29 cellular contexts compared by ENCODE assay signal in the genomic region with DNA sequence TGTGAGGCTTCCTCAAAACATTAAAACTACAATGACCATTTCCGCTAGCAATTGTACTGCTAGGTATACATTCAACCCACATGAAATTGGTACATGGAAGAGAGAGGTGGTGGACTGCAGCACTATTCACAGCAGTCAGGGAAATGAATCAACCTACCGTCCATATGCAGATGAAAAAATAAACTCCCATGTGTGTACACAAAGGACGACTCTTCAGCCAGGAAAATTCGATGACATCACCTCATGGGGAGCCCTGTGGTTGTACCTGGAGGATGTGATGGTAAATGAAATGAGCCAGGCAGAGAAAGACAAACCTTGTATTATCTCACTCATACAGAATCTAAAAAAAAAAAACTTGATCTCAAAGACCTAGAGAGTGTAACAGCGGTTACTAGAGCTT. TPM values are rescaled to one million over a fixed set of nuclear protein-coding genes. Genes with fewer than 3 reads are reported as not detected.
A peak's percentile ranks its signal among the peaks of the same experiment; 100 is the strongest.
DNase-seq lines count a peak whose midpoint lies in the region; ATAC-seq and TF ChIP-seq lines count a peak whose summit lies in the region.
"Had no signal": no experiment of that assay in that cellular context is flagged by ENCODE, and none has a peak within 500 bp of the region (broad histone marks: within the 10 kb centered on the region; RNA-seq: fewer than 3 reads in every experiment).

No MANE protein-coding gene starts in this region.

- no peak overlapping the region for H3K4me3 ChIP-seq in PC-3 (ENCODE audit: low read length)
- no peak overlapping the region for H3K4me3 ChIP-seq in tibial artery
- H3K4me3 ChIP-seq: K562, PC-9 had no signal

- TF ChIP-seq CTCF in PC-3 (conservative IDR thresholded peaks at IDR 0.05; ENCODE audit: low read depth, low read length) (no peak), tibial artery (IDR thresholded peaks at IDR 0.05) (no peak)

- H3K9me3 ChIP-seq in PC-3 (ENCODE audit: low read length) = no peaks in the 10 kb centered on the region
- no peaks in the 10 kb centered on the region for H3K9me3 ChIP-seq in tibial artery
- H3K9me3 ChIP-seq: BE2C had no signal

- no peaks in the 10 kb centered on the region for H3K79me2 ChIP-seq in PC-3 (ENCODE audit: low read length)

- H3K27me3 ChIP-seq in PC-3 (ENCODE audit: low read length) (no peaks in the 10 kb centered on the region), tibial artery (no peaks in the 10 kb centered on the region)
- H3K27me3 ChIP-seq: BE2C had no signal

- H3K36me3 ChIP-seq in PC-3 (ENCODE audit: low read depth, low read length) (no peaks in the 10 kb centered on the region), tibial artery (peaks cover 0 to 10% (median 5%) of the 10 kb centered on the region in 3 donors)

- H3K9ac ChIP-seq in PC-3 (ENCODE audit: low read length) = no peak overlapping the region

- CTCF ChIA-PET in PC-3 (lab: Charles Lee) = no interaction called here

- H3F3A ChIP-seq in PC-3 (ENCODE audit: low read length, unreplicated experiment) = no peaks in the 10 kb centered on the region

- no peaks in the 10 kb centered on the region for H4K20me1 ChIP-seq in PC-3 (ENCODE audit: low read length)

- ATAC-seq in PC-3 (peak; percentile 73), GM21360 (IDR thresholded peaks at IDR 0.05; ENCODE audit: unreplicated experiment) (no peak)
- ATAC-seq: K562, natural killer cell, Right ventricle myocardium inferior had no signal

- intact Hi-C loops in PC-3 (cut with micrococcal nuclease) = no loop called here
- intact Hi-C loops in tibial artery (cut with DNase I; ENCODE audit: low total_unique reads) = no loop called here

- BruUV-seq in PC-3 (replicated peaks; lab: Mats Ljungman, UMichigan) = no TSS peak

- peak; percentile 7 for DNase-seq in NCI-H2196 (lab: John Stamatoyannopoulos, UW; ENCODE audit: unreplicated experiment)
- DNase-seq in NCI-H2196 treated with DMSO at 0.1 percent for 48 hours (lab: John Stamatoyannopoulos, UW; ENCODE audit: unreplicated experiment) = no peak
- DNase-seq in ELR (ENCODE audit: low read depth) = peak; percentile 16
- peak; percentile 45 for DNase-seq in PC-3
- peak; percentile 1 for DNase-seq in glomerular visceral epithelial cell (ENCODE audit: extremely low spot score)
- DNase-seq in tibial artery = no peak
- no peak for DNase-seq in medulla oblongata (ENCODE audit: extremely low spot score)
- DNase-seq: activated CD4-positive, alpha-beta T cell treated with anti-CD3 and anti-CD28 coated beads for 4 hours; activated effector memory CD4-positive, alpha-beta T cell treated with anti-CD3 and anti-CD28 coated beads, Interleukin-2, amount 50 U/mL, for 16 hours; activated naive CD8-positive, alpha-beta T cell treated with anti-CD3 and anti-CD28 coated beads, Interleukin-2, amount 10 ng/mL, durations not matched to agents 7 days and 5 days; activated T-cell treated with anti-CD3 and anti-CD28 coated beads, Interleukin-2, amount 50 U/mL, for 1 hour; BE2C; CD8-positive, alpha-beta memory T cell; cerebellar nuclear complex; GF-D8; natural killer cell; NCI-H446; NK-92 treated with Interleukin-12 subunit alpha and Interleukin-12 subunit beta, amount 100 ng/mL, for 24 hours; PC-9 had no signal

- H3K27ac ChIP-seq in PC-3 (ENCODE audit: low read length) (no peak overlapping the region), tibial artery (no peak overlapping the region)
- H3K27ac ChIP-seq: epithelial cell of prostate, PC-9 had no signal

- H2AFZ ChIP-seq in PC-3 (ENCODE audit: low read length) = no peak overlapping the region
- H2AFZ ChIP-seq: PC-9 had no signal

- H3K4me1 ChIP-seq in PC-3 (ENCODE audit: insufficient read depth, low read length) = no peaks in the 10 kb centered on the region
- no peaks in the 10 kb centered on the region for H3K4me1 ChIP-seq in tibial artery
- H3K4me1 ChIP-seq: BE2C had no signal

- no peak overlapping the region for H3K4me2 ChIP-seq in PC-3 (ENCODE audit: low read length)
- H3K4me2 ChIP-seq: PC-9 had no signal

- POLR2A ChIA-PET in PC-3 (lab: Charles Lee; ENCODE audit: unreplicated experiment) = no interaction called here

- H3K9me2 ChIP-seq in PC-3 (replicated peaks; ENCODE audit: low read length) = no peaks in the 10 kb centered on the region

RNA-seq across cellular contexts. Expression of a gene that starts 23.3 kb away (rescaled TPM):
- not detected in 2 replicates for total RNA-seq in PC-3 (2014; rRNA removed)
- total RNA-seq: activated naive CD8-positive, alpha-beta T cell treated with anti-CD3 and anti-CD28 coated beads, Interleukin-2, amount 10 ng/mL, durations not matched to agents 7 days and 5 days; CD8-positive, alpha-beta memory T cell; K562; lower leg skin; MCF 10A; natural killer cell; osteoblast; PC-9; renal cortical epithelial cell; Right ventricle myocardium inferior; skeletal muscle tissue; T-helper 2 cell treated with Interferon-gamma antibody and Interleukin-4, amounts not matched to agents 100 ng/mL and 5 ng/mL, for 36 hours had no signal

RNA-seq across cellular contexts. Expression of a gene that starts 31.1 kb away (rescaled TPM):
- total RNA-seq in PC-3 (2014; rRNA removed) = 136 and 146 TPM in 2 replicates

Comparison
In these comparisons a context has a peak if more than half of its experiments do, and no peak if none do; other contexts are left out.
1. DNase-seq: peak in NCI-H2196 (single experiment), ELR (single experiment), PC-3 (single experiment) and glomerular visceral epithelial cell (single experiment); none in NCI-H2196 treated with DMSO at 0.1 percent for 48 hours (single experiment), tibial artery (0 of 2) and medulla oblongata (single experiment).